9 cellular contexts compared by ENCODE assay signal in genomic region chr1:1137256-1138045, GRCh38. TPM values are rescaled to one million over a fixed set of nuclear protein-coding genes. Genes with fewer than 3 reads are reported as not detected.
A peak's percentile ranks its signal among the peaks of the same experiment; 100 is the strongest.
DNase-seq lines count a peak whose midpoint lies in the region; ATAC-seq and TF ChIP-seq lines count a peak whose summit lies in the region.
"Had no signal": no experiment of that assay in that cellular context is flagged by ENCODE, and none has a peak within 500 bp of the region (broad histone marks: within the 10 kb centered on the region; RNA-seq: fewer than 3 reads in every experiment).

No MANE protein-coding gene starts in this region.

- no peak for TF ChIP-seq CTCF in OCI-LY3 (IDR thresholded peaks at IDR 0.05; ENCODE audit: low read depth, low read length)

- H3K4me2 ChIP-seq in OCI-LY3 (ENCODE audit: low read length) = peak overlapping the region; percentile 77

- H3K4me3 ChIP-seq in OCI-LY3 (ENCODE audit: low read length) = peak overlapping the region; percentile 69

- H3K4me1 ChIP-seq in OCI-LY3 (ENCODE audit: low read length) = peaks cover 30% of the 10 kb centered on the region

- no peaks in the 10 kb centered on the region for H3K79me2 ChIP-seq in OCI-LY3 (ENCODE audit: low read length)

- H3K9me3 ChIP-seq in OCI-LY3 (ENCODE audit: insufficient read depth, low read length) = no peaks in the 10 kb centered on the region

- in situ Hi-C loops in G401 (cut with HindIII; ENCODE audit: low sequenced_read_pairs) = no loop called here

- H4K20me1 ChIP-seq in OCI-LY3 (ENCODE audit: insufficient read depth, low read length) = no peaks in the 10 kb centered on the region

- peak; percentile 67 for DNase-seq in activated gamma-delta T cell treated with anti-CD3 and anti-CD28 coated beads, Interleukin-2, amount 50 U/mL, for 16 hours (ENCODE audit: low read depth)
- peak; percentile 75 for DNase-seq in stimulated activated CD4-positive, alpha-beta T cell treated with anti-CD3 and anti-CD28 coated beads, Interleukin-2, amount 100 ng/mL, for 4 hours (ENCODE audit: low read depth)
- no peak for DNase-seq in kidney glomerular epithelial cell (lab: John Stamatoyannopoulos, UW)
- no peak for DNase-seq in NCI-H1694 treated with DMSO at 0.1 percent for 48 hours (lab: John Stamatoyannopoulos, UW)
- DNase-seq in G401 (ENCODE audit: low spot score) = no peak
- no peak for DNase-seq in iPS-NIHi7 (ENCODE audit: extremely low spot score)

- H3K27ac ChIP-seq in OCI-LY3 (ENCODE audit: low read length) = peak overlapping the region; percentile 8; the same call in 1 of the 2 replicates

- peak overlapping the region; percentile 42 for H3K9ac ChIP-seq in OCI-LY3 (ENCODE audit: low read length)

- no peaks in the 10 kb centered on the region for H3K36me3 ChIP-seq in OCI-LY3 (replicated peaks; ENCODE audit: low read depth, low read length)

- peaks cover 7% of the 10 kb centered on the region; the same call in 1 of the 2 replicates for H3K27me3 ChIP-seq in OCI-LY3 (ENCODE audit: low read depth, low read length)

- 0 out of 2 replicates have a peak overlapping the region, but pooled peaks have one; percentile 19 for H2AFZ ChIP-seq in OCI-LY3 (ENCODE audit: low read depth, low read length)

- peak; percentile 48 for ATAC-seq in GM18907 (IDR thresholded peaks at IDR 0.05; ENCODE audit: unreplicated experiment)

RNA-seq across cellular contexts. Expression of gene C1orf159, which starts 21.6 kb away (rescaled TPM):
- 11.9 and 17.1 TPM in 2 replicates for total RNA-seq in G401 (2014; rRNA removed; shearing (Covaris generic))

RNA-seq across cellular contexts. Expression of gene TTLL10, which starts 36.2 kb away (rescaled TPM):
- total RNA-seq in G401 (2014; rRNA removed; shearing (Covaris generic)) = not detected in 2 replicates
- total RNA-seq: epithelial cell of proximal tubule had no signal

Comparison
In these comparisons a context has a peak if more than half of its experiments do, and no peak if none do; other contexts are left out.
1. DNase-seq: peak in activated gamma-delta T cell treated with anti-CD3 and anti-CD28 coated beads, Interleukin-2, amount 50 U/mL, for 16 hours (single experiment) and stimulated activated CD4-positive, alpha-beta T cell treated with anti-CD3 and anti-CD28 coated beads, Interleukin-2, amount 100 ng/mL, for 4 hours (single experiment); none in kidney glomerular epithelial cell (single experiment), NCI-H1694 treated with DMSO at 0.1 percent for 48 hours (single experiment), G401 (single experiment) and iPS-NIHi7 (single experiment).